ENCODE assay signal across 16 cellular contexts in genomic region chr11:86947541-86947940, GRCh38. TPM values are rescaled to one million over a fixed set of nuclear protein-coding genes. Genes with fewer than 3 reads are reported as not detected.
DNase-seq lines count a peak whose midpoint lies in the region; ATAC-seq and TF ChIP-seq lines count a peak whose summit lies in the region.
"Had no signal": no experiment of that assay in that cellular context is flagged by ENCODE, and none has a peak within 500 bp of the region (broad histone marks: within the 10 kb centered on the region; RNA-seq: fewer than 3 reads in every experiment).

No MANE protein-coding gene starts in this region.

- intact Hi-C loops in psoas muscle (cut with DNase I), result loop anchor here in 1 of 2 donors (10.0 kb wide), 1 partner anchor 177 kb away; no protein-coding TSS in a partner anchor

- peaks cover 80% of the 10 kb centered on the region for H3K4me1 ChIP-seq in psoas muscle

- H3K9me3 ChIP-seq in psoas muscle, result no peaks in the 10 kb centered on the region
- H3K9me3 ChIP-seq: uterus had no signal

- peak overlapping the region; percentile 96 for H3K4me3 ChIP-seq in psoas muscle
- H3K4me3 ChIP-seq: uterus had no signal

- H3K9me3 Mint-ChIP-seq in activated T-cell treated with anti-CD3 and anti-CD28 coated beads, Interleukin-2, amount 50 U/mL, for 4 hours, result no peaks in the 10 kb centered on the region
- H3K9me3 Mint-ChIP-seq: dendritic cell treated with granulocyte-macrophage colony-stimulating factor and Interleukin-4, amounts not matched to agents 40 ng/mL and 50 ng/mL, for 4 days; naive B cell; stimulated activated naive CD8-positive, alpha-beta T cell treated with anti-CD3 and anti-CD28 coated beads, Interleukin-15, amount 100 ng/mL, for 72 hours had no signal

- H3K36me3 Mint-ChIP-seq in activated T-cell treated with anti-CD3 and anti-CD28 coated beads, Interleukin-2, amount 50 U/mL, for 4 hours (ENCODE audit: insufficient read depth), result no peaks in the 10 kb centered on the region
- H3K36me3 Mint-ChIP-seq: naive B cell had no signal

- no peaks in the 10 kb centered on the region for H3K27me3 ChIP-seq in psoas muscle (ENCODE audit: insufficient read depth in 3 of 3, low read length in 2 of 3)
- H3K27me3 ChIP-seq: uterus had no signal

- peak in 2 of 4 donors; percentile 17 to 59 for ATAC-seq in psoas muscle
- ATAC-seq in activated T-cell treated with anti-CD3 and anti-CD28 coated beads, Interleukin-2, amount 50 U/mL, for 4 hours, result no peak
- ATAC-seq: stimulated activated naive CD8-positive, alpha-beta T cell treated with anti-CD3 and anti-CD28 coated beads, Interleukin-15, amount 100 ng/mL, for 72 hours had no signal

- H3K27ac ChIP-seq in psoas muscle, result no peak overlapping the region

- no peaks in the 10 kb centered on the region for H3K4me1 Mint-ChIP-seq in activated T-cell treated with anti-CD3 and anti-CD28 coated beads, Interleukin-2, amount 50 U/mL, for 4 hours (ENCODE audit: low read depth)
- H3K4me1 Mint-ChIP-seq: naive B cell; stimulated activated naive CD8-positive, alpha-beta T cell treated with anti-CD3 and anti-CD28 coated beads, Interleukin-15, amount 100 ng/mL, for 72 hours had no signal

- peaks cover 9 to 44% of the 10 kb centered on the region in 2 donors for H3K36me3 ChIP-seq in psoas muscle (ENCODE audit: insufficient read depth in 1 of 2, low read depth in 1 of 2)
- H3K36me3 ChIP-seq: uterus had no signal

- H3K4me3 Mint-ChIP-seq in activated T-cell treated with anti-CD3 and anti-CD28 coated beads, Interleukin-2, amount 50 U/mL, for 4 hours, result no peak overlapping the region
- H3K4me3 Mint-ChIP-seq: dendritic cell treated with granulocyte-macrophage colony-stimulating factor and Interleukin-4, amounts not matched to agents 40 ng/mL and 50 ng/mL, for 4 days; stimulated activated naive CD8-positive, alpha-beta T cell treated with anti-CD3 and anti-CD28 coated beads, Interleukin-15, amount 100 ng/mL, for 72 hours had no signal

- no peak for TF ChIP-seq CTCF in psoas muscle (IDR thresholded peaks at IDR 0.05)

- DNase-seq in EH (ENCODE audit: low read depth) (peak; percentile 79), NCI-H226 (peak; percentile 28), fibroblast of gingiva (ENCODE audit: low read depth) (peak; percentile 43), psoas muscle (no peak), SW 1271 (lab: John Stamatoyannopoulos, UW) (no peak), foreskin melanocyte (no peak)
- no peak for DNase-seq in effector CD8-positive, alpha-beta T cell (lab: John Stamatoyannopoulos, UW)
- no peak for DNase-seq in activated T-cell treated with anti-CD3 and anti-CD28 coated beads, Interleukin-2, amount 50 U/mL, for 4 hours
- DNase-seq: activated CD4-positive, alpha-beta T cell treated with anti-CD3 and anti-CD28 coated beads, Interleukin-2, amount 50 U/mL, for 1 hour; activated naive CD4-positive, alpha-beta T cell; naive B cell; posterior cingulate gyrus; stimulated activated CD4-positive, alpha-beta T cell treated with anti-CD3 and anti-CD28 coated beads, Interleukin-15, amount 100 ng/mL, for 24 hours; stimulated activated naive CD8-positive, alpha-beta T cell treated with anti-CD3 and anti-CD28 coated beads, Interleukin-15, amount 100 ng/mL, for 72 hours; uterus had no signal

- H3K27me3 Mint-ChIP-seq in activated T-cell treated with anti-CD3 and anti-CD28 coated beads, Interleukin-2, amount 50 U/mL, for 4 hours (ENCODE audit: low read depth), result peaks cover 4% of the 10 kb centered on the region

RNA-seq across cellular contexts. Expression of gene FZD4, which starts 7.7 kb away (rescaled TPM):
- 100 to 1,000 TPM in 1 of 4 donors, 10 to 100 TPM in 3; 12.3 to 158 (median 30.2) TPM for total RNA-seq in psoas muscle
- polyA plus RNA-seq in psoas muscle, result 10 to 100 TPM; 22.1 to 39.5 (median 27.5) TPM
- under 1 TPM; 0.05 to 0.11 (median 0.08) TPM for total RNA-seq in activated T-cell treated with anti-CD3 and anti-CD28 coated beads, Interleukin-2, amount 50 U/mL, for 4 hours

Comparison
In these comparisons a context has a peak if more than half of its experiments do, and no peak if none do; other contexts are left out.
1. DNase-seq: peak in EH (single experiment), NCI-H226 (single experiment) and fibroblast of gingiva (single experiment); none in psoas muscle (0 of 2), SW 1271 (0 of 2), effector CD8-positive, alpha-beta T cell (single experiment), activated T-cell treated with anti-CD3 and anti-CD28 coated beads, Interleukin-2, amount 50 U/mL, for 4 hours (single experiment) and foreskin melanocyte (single experiment).
2. RNA of gene FZD4, which starts 7.7 kb away (total RNA-seq): 12.3 to 158 TPM in psoas muscle; 0.05 to 0.11 TPM in activated T-cell treated with anti-CD3 and anti-CD28 coated beads, Interleukin-2, amount 50 U/mL, for 4 hours; every median in the first group is over 10 times any median in the second.